1 cellular context compared by ENCODE assay signal in the genomic region with DNA sequence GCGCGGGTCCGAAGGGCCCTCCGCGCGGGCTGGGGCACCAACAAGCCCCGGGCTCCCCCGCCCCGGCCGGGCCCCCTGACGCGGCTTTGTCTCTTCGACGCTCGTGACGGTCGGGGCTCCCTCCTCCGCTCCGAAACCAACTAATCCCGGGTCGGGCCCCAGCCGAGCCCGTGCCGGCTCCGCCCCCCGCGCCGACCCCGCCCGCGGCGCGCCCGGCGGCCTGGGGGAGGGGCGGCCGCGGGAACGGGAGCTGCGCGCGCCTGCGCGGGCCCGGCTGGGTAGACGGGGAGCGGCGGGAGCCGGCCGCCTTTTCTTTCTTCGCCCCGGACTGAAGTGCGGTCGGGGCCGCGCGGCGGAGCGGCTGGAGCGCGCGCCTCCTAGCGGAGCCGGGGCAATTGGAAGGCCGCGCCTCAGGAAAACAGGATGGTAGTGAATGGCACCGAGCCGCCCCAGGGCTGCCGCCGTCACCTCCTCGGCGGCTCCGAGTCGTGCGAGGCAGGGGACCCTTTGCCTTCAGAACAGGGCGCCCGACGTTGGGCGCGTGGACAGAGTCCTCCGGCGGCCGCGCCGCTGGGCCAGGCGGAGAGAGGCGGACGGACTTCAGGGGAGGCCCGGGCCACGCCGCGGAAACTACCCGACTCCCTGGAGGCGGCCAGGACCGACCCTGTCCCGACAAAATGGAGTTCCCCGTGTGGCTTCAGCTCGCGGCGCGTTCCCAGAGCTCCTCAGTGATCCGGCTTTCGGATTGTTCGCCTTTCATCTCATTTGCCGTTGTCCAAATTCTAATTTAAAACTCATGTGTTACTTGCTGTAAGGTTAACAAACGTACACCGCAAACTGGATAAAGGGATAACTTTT.
TF ChIP-seq lines count a peak whose summit lies in the region.

A gene with protein sequence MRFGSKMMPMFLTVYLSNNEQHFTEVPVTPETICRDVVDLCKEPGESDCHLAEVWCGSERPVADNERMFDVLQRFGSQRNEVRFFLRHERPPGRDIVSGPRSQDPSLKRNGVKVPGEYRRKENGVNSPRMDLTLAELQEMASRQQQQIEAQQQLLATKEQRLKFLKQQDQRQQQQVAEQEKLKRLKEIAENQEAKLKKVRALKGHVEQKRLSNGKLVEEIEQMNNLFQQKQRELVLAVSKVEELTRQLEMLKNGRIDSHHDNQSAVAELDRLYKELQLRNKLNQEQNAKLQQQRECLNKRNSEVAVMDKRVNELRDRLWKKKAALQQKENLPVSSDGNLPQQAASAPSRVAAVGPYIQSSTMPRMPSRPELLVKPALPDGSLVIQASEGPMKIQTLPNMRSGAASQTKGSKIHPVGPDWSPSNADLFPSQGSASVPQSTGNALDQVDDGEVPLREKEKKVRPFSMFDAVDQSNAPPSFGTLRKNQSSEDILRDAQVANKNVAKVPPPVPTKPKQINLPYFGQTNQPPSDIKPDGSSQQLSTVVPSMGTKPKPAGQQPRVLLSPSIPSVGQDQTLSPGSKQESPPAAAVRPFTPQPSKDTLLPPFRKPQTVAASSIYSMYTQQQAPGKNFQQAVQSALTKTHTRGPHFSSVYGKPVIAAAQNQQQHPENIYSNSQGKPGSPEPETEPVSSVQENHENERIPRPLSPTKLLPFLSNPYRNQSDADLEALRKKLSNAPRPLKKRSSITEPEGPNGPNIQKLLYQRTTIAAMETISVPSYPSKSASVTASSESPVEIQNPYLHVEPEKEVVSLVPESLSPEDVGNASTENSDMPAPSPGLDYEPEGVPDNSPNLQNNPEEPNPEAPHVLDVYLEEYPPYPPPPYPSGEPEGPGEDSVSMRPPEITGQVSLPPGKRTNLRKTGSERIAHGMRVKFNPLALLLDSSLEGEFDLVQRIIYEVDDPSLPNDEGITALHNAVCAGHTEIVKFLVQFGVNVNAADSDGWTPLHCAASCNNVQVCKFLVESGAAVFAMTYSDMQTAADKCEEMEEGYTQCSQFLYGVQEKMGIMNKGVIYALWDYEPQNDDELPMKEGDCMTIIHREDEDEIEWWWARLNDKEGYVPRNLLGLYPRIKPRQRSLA (minus strand): TSS at position 138 of the 858 bp plus-strand sequence. CDS start 267 bp downstream, outside the sequence.

TF ChIP-seq in HEK293, 187 proteins besides CTCF, POLR2A, EP300 and RAD21 (continued from another document):
- TF ChIP-seq, protein P1, sequence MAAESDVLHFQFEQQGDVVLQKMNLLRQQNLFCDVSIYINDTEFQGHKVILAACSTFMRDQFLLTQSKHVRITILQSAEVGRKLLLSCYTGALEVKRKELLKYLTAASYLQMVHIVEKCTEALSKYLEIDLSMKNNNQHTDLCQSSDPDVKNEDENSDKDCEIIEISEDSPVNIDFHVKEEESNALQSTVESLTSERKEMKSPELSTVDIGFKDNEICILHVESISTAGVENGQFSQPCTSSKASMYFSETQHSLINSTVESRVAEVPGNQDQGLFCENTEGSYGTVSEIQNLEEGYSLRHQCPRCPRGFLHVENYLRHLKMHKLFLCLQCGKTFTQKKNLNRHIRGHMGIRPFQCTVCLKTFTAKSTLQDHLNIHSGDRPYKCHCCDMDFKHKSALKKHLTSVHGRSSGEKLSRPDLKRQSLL (tag by site-specific recombination; IDR thresholded peaks at IDR 0.05): peak; percentile 50; the same call in 1 of the 2 replicates
- TF ChIP-seq ZNF211 (tag by site-specific recombination; IDR thresholded peaks at IDR 0.05; ENCODE audit: low read depth): no peak
- TF ChIP-seq ZNF138 (tag by site-specific recombination; IDR thresholded peaks at IDR 0.05; ENCODE audit: borderline replicate concordance): no peak
- TF ChIP-seq, protein P2, sequence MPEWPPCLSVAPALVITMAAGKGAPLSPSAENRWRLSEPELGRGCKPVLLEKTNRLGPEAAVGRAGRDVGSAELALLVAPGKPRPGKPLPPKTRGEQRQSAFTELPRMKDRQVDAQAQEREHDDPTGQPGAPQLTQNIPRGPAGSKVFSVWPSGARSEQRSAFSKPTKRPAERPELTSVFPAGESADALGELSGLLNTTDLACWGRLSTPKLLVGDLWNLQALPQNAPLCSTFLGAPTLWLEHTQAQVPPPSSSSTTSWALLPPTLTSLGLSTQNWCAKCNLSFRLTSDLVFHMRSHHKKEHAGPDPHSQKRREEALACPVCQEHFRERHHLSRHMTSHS (tag by site-specific recombination; IDR thresholded peaks at IDR 0.05): no peak
- peak; percentile 24; the same call in 1 of the 2 replicates for TF ChIP-seq ZNF768 (tag by site-specific recombination; IDR thresholded peaks at IDR 0.05)
- TF ChIP-seq ZNF692 (tag by site-specific recombination; IDR thresholded peaks at IDR 0.05): peak; percentile 93
- TF ChIP-seq ZNF626 (tag by site-specific recombination; IDR thresholded peaks at IDR 0.05): 0 out of 2 replicates have a peak, but pooled peaks have one; percentile 63
- peak; percentile 96 for TF ChIP-seq REPIN1 (tag by site-specific recombination; IDR thresholded peaks at IDR 0.05; ENCODE audit: low read depth)
- TF ChIP-seq, protein P3, sequence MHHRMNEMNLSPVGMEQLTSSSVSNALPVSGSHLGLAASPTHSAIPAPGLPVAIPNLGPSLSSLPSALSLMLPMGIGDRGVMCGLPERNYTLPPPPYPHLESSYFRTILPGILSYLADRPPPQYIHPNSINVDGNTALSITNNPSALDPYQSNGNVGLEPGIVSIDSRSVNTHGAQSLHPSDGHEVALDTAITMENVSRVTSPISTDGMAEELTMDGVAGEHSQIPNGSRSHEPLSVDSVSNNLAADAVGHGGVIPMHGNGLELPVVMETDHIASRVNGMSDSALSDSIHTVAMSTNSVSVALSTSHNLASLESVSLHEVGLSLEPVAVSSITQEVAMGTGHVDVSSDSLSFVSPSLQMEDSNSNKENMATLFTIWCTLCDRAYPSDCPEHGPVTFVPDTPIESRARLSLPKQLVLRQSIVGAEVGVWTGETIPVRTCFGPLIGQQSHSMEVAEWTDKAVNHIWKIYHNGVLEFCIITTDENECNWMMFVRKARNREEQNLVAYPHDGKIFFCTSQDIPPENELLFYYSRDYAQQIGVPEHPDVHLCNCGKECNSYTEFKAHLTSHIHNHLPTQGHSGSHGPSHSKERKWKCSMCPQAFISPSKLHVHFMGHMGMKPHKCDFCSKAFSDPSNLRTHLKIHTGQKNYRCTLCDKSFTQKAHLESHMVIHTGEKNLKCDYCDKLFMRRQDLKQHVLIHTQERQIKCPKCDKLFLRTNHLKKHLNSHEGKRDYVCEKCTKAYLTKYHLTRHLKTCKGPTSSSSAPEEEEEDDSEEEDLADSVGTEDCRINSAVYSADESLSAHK (tag by site-specific recombination; IDR thresholded peaks at IDR 0.05): no peak
- peak; percentile 98 for TF ChIP-seq ZNF335 (tag by site-specific recombination; conservative IDR thresholded peaks at IDR 0.05)
- peak; percentile 78 for TF ChIP-seq WT1 (tag by site-specific recombination; IDR thresholded peaks at IDR 0.05)
- peak; percentile 78; the same call in 1 of the 2 replicates for TF ChIP-seq ZNF843 (tag by site-specific recombination; IDR thresholded peaks at IDR 0.05)
- TF ChIP-seq ZSCAN30 (tag by site-specific recombination; IDR thresholded peaks at IDR 0.05): peak; percentile 98
- no peak for TF ChIP-seq ZNF23 (tag by site-specific recombination; IDR thresholded peaks at IDR 0.05; ENCODE audit: borderline replicate concordance)
- TF ChIP-seq ZNF184 (tag by site-specific recombination; IDR thresholded peaks at IDR 0.05): peak; percentile 91
- TF ChIP-seq, protein P4, sequence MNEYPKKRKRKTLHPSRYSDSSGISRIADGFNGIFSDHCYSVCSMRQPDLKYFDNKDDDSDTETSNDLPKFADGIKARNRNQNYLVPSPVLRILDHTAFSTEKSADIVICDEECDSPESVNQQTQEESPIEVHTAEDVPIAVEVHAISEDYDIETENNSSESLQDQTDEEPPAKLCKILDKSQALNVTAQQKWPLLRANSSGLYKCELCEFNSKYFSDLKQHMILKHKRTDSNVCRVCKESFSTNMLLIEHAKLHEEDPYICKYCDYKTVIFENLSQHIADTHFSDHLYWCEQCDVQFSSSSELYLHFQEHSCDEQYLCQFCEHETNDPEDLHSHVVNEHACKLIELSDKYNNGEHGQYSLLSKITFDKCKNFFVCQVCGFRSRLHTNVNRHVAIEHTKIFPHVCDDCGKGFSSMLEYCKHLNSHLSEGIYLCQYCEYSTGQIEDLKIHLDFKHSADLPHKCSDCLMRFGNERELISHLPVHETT (tag by site-specific recombination; IDR thresholded peaks at IDR 0.05): 0 out of 2 replicates have a peak, but pooled peaks have one; percentile 40
- peak; percentile 92; the same call in 1 of the 2 replicates for TF ChIP-seq KLF8 (tag by site-specific recombination; IDR thresholded peaks at IDR 0.05)
- peak; percentile 80 for TF ChIP-seq ZNF366 (tag by site-specific recombination; conservative IDR thresholded peaks at IDR 0.05)
- peak; percentile 38; the same call in 1 of the 2 replicates for TF ChIP-seq FEZF1 (tag by site-specific recombination; IDR thresholded peaks at IDR 0.05)
- TF ChIP-seq KLF1 (tag by site-specific recombination; IDR thresholded peaks at IDR 0.05): peak; percentile 23; the same call in 1 of the 2 replicates
- TF ChIP-seq ZNF549 (tag by site-specific recombination; IDR thresholded peaks at IDR 0.05): peak; percentile 58; the same call in 1 of the 2 replicates
- TF ChIP-seq OSR2 (tag by site-specific recombination; IDR thresholded peaks at IDR 0.05): no peak
- TF ChIP-seq ZBTB17 (tag by site-specific recombination; IDR thresholded peaks at IDR 0.05): peak; percentile 96
- TF ChIP-seq, protein P5, sequence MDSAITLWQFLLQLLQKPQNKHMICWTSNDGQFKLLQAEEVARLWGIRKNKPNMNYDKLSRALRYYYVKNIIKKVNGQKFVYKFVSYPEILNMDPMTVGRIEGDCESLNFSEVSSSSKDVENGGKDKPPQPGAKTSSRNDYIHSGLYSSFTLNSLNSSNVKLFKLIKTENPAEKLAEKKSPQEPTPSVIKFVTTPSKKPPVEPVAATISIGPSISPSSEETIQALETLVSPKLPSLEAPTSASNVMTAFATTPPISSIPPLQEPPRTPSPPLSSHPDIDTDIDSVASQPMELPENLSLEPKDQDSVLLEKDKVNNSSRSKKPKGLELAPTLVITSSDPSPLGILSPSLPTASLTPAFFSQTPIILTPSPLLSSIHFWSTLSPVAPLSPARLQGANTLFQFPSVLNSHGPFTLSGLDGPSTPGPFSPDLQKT (IDR thresholded peaks at IDR 0.05; ENCODE audit: borderline replicate concordance, low read depth, low read length): no peak
- no peak for TF ChIP-seq ZNF311 (tag by site-specific recombination; IDR thresholded peaks at IDR 0.05; ENCODE audit: borderline replicate concordance)
